In genomic region chr3:45567730-45568172, GRCh38 we compare ENCODE assay signal across 1 cellular context.
TF ChIP-seq lines count a peak whose summit lies in the region.

No MANE protein-coding gene starts in this region.

TF ChIP-seq in GM12878, 131 proteins besides CTCF, POLR2A, EP300 and RAD21 (continued from another document and continues in another):
- TF ChIP-seq ZNF687 (IDR thresholded peaks at IDR 0.05) (peak; percentile 77), ATF7 (IDR thresholded peaks at IDR 0.05; ENCODE audit: low read depth) (peak; percentile 79), KLF5 (IDR thresholded peaks at IDR 0.05; ENCODE audit: partially characterized antibody) (no peak), BHLHE40 (IDR thresholded peaks at IDR 0.05; ENCODE audit: borderline replicate concordance in 1 of 2, low read depth in 2 of 2, low read length in 1 of 2) (peak in 1 of 2 experiments; percentile 58; a peak in 2 of 4 replicates), JUNB (IDR thresholded peaks at IDR 0.05) (peak; percentile 44; the same call in 1 of the 2 replicates), MXI1 (IDR thresholded peaks at IDR 0.05; ENCODE audit: low read depth, low read length) (no peak), EED (IDR thresholded peaks at IDR 0.05; ENCODE audit: low read depth) (peak; percentile 95), MEF2B (IDR thresholded peaks at IDR 0.05; ENCODE audit: partially characterized antibody, poor library complexity, severe bottlenecking) (peak; percentile 73), DPF2 (IDR thresholded peaks at IDR 0.05) (peak; percentile 18; the same call in 1 of the 2 replicates), PAX8 (IDR thresholded peaks at IDR 0.05) (no peak), IRF4 (IDR thresholded peaks at IDR 0.05; ENCODE audit: low read depth, low read length) (peak; percentile 28; the same call in 1 of the 2 replicates), EGR1 (IDR thresholded peaks at IDR 0.05; ENCODE audit: borderline replicate concordance in 1 of 2, low read depth in 2 of 2, low read length in 2 of 2) (peak in 1 of 2 experiments; percentile 64; a peak in 1 of 3 replicates), GATAD2B (conservative IDR thresholded peaks at IDR 0.05; ENCODE audit: low read depth) (peak; percentile 65; the same call in 1 of the 2 replicates), CBX5 (IDR thresholded peaks at IDR 0.05; ENCODE audit: low read depth) (0 out of 2 replicates have a peak, but pooled peaks have one; percentile 30), TCF12 (IDR thresholded peaks at IDR 0.05; ENCODE audit: low read depth, low read length) (peak; percentile 76), ETV6 (conservative IDR thresholded peaks at IDR 0.05 in 1 of 2, IDR thresholded peaks at IDR 0.05 in 1 of 2; ENCODE audit: borderline replicate concordance in 1 of 2, low read depth in 1 of 2) (peak in 1 of 2 experiments; percentile 55; a peak in 1 of 4 replicates), CREB1 (IDR thresholded peaks at IDR 0.05; ENCODE audit: low read depth) (peak; percentile 73; the same call in 1 of the 2 replicates), MTA3 (IDR thresholded peaks at IDR 0.05; ENCODE audit: borderline replicate concordance, low read length) (0 out of 2 replicates have a peak, but pooled peaks have one; percentile 42), GABPA (IDR thresholded peaks at IDR 0.05; ENCODE audit: low read depth) (0 out of 2 replicates have a peak, but pooled peaks have one; percentile 46), BRCA1 (IDR thresholded peaks at IDR 0.05; ENCODE audit: low read depth, low read length) (no peak), SP1 (IDR thresholded peaks at IDR 0.05; ENCODE audit: low read depth, low read length) (no peak), BCL11A (IDR thresholded peaks at IDR 0.05; ENCODE audit: low read depth, low read length) (peak; percentile 63), NR2C1 (IDR thresholded peaks at IDR 0.05) (0 out of 2 replicates have a peak, but pooled peaks have one; percentile 7), TCF3 (IDR thresholded peaks at IDR 0.05; ENCODE audit: borderline replicate concordance, insufficient read depth, low read depth, low read length) (no peak; the same call in 1 of the 2 replicates), ZNF622 (IDR thresholded peaks at IDR 0.05) (no peak), KDM1A (IDR thresholded peaks at IDR 0.05; ENCODE audit: borderline replicate concordance) (no peak), IKZF2 (IDR thresholded peaks at IDR 0.05) (peak; percentile 95 to 96), YY1 (IDR thresholded peaks at IDR 0.05; ENCODE audit: low read depth, low read length) (peak; percentile 71; the same call in 1 of the 2 replicates), CBX3 (IDR thresholded peaks at IDR 0.05; ENCODE audit: borderline replicate concordance, low read depth) (no peak), SUZ12 (IDR thresholded peaks at IDR 0.05; ENCODE audit: unreplicated experiment) (no peak), MLLT1 (IDR thresholded peaks at IDR 0.05) (peak; percentile 52; the same call in 1 of the 2 replicates), PAX5 (IDR thresholded peaks at IDR 0.05; ENCODE audit: borderline replicate concordance, low read depth, low read length) (peak; percentile 70; the same call in 1 of the 2 replicates), CBFB (IDR thresholded peaks at IDR 0.05; ENCODE audit: low read depth) (0 out of 2 replicates have a peak, but pooled peaks have one; percentile 24), NBN (IDR thresholded peaks at IDR 0.05) (peak; percentile 65; the same call in 1 of the 2 replicates), NFIC (IDR thresholded peaks at IDR 0.05; ENCODE audit: low read depth, low read length) (peak; percentile 72; the same call in 1 of the 2 replicates), MTA2 (IDR thresholded peaks at IDR 0.05; ENCODE audit: low read depth) (peak; percentile 71; the same call in 1 of the 2 replicates), RUNX3 (IDR thresholded peaks at IDR 0.05; ENCODE audit: low read length) (peak; percentile 73), HDAC2 (IDR thresholded peaks at IDR 0.05) (no peak), SKIL (IDR thresholded peaks at IDR 0.05; ENCODE audit: low read depth, poor library complexity, severe bottlenecking) (peak; percentile 58), POLR2AphosphoS5 (IDR thresholded peaks at IDR 0.05; ENCODE audit: low read length) (0 out of 2 replicates have a peak, but pooled peaks have one; percentile 53)
- TF ChIP-seq, protein P1, sequence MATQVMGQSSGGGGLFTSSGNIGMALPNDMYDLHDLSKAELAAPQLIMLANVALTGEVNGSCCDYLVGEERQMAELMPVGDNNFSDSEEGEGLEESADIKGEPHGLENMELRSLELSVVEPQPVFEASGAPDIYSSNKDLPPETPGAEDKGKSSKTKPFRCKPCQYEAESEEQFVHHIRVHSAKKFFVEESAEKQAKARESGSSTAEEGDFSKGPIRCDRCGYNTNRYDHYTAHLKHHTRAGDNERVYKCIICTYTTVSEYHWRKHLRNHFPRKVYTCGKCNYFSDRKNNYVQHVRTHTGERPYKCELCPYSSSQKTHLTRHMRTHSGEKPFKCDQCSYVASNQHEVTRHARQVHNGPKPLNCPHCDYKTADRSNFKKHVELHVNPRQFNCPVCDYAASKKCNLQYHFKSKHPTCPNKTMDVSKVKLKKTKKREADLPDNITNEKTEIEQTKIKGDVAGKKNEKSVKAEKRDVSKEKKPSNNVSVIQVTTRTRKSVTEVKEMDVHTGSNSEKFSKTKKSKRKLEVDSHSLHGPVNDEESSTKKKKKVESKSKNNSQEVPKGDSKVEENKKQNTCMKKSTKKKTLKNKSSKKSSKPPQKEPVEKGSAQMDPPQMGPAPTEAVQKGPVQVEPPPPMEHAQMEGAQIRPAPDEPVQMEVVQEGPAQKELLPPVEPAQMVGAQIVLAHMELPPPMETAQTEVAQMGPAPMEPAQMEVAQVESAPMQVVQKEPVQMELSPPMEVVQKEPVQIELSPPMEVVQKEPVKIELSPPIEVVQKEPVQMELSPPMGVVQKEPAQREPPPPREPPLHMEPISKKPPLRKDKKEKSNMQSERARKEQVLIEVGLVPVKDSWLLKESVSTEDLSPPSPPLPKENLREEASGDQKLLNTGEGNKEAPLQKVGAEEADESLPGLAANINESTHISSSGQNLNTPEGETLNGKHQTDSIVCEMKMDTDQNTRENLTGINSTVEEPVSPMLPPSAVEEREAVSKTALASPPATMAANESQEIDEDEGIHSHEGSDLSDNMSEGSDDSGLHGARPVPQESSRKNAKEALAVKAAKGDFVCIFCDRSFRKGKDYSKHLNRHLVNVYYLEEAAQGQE (IDR thresholded peaks at IDR 0.05; ENCODE audit: low read depth, low read length): no peak
- TF ChIP-seq, protein P2, sequence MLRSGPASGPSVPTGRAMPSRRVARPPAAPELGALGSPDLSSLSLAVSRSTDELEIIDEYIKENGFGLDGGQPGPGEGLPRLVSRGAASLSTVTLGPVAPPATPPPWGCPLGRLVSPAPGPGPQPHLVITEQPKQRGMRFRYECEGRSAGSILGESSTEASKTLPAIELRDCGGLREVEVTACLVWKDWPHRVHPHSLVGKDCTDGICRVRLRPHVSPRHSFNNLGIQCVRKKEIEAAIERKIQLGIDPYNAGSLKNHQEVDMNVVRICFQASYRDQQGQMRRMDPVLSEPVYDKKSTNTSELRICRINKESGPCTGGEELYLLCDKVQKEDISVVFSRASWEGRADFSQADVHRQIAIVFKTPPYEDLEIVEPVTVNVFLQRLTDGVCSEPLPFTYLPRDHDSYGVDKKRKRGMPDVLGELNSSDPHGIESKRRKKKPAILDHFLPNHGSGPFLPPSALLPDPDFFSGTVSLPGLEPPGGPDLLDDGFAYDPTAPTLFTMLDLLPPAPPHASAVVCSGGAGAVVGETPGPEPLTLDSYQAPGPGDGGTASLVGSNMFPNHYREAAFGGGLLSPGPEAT (IDR thresholded peaks at IDR 0.05; ENCODE audit: low read depth): peak; percentile 84
- TF ChIP-seq, protein P3, sequence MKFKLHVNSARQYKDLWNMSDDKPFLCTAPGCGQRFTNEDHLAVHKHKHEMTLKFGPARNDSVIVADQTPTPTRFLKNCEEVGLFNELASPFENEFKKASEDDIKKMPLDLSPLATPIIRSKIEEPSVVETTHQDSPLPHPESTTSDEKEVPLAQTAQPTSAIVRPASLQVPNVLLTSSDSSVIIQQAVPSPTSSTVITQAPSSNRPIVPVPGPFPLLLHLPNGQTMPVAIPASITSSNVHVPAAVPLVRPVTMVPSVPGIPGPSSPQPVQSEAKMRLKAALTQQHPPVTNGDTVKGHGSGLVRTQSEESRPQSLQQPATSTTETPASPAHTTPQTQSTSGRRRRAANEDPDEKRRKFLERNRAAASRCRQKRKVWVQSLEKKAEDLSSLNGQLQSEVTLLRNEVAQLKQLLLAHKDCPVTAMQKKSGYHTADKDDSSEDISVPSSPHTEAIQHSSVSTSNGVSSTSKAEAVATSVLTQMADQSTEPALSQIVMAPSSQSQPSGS (IDR thresholded peaks at IDR 0.05; ENCODE audit: low read length): peak; percentile 67; the same call in 1 of the 2 replicates
- TF ChIP-seq, protein P4, sequence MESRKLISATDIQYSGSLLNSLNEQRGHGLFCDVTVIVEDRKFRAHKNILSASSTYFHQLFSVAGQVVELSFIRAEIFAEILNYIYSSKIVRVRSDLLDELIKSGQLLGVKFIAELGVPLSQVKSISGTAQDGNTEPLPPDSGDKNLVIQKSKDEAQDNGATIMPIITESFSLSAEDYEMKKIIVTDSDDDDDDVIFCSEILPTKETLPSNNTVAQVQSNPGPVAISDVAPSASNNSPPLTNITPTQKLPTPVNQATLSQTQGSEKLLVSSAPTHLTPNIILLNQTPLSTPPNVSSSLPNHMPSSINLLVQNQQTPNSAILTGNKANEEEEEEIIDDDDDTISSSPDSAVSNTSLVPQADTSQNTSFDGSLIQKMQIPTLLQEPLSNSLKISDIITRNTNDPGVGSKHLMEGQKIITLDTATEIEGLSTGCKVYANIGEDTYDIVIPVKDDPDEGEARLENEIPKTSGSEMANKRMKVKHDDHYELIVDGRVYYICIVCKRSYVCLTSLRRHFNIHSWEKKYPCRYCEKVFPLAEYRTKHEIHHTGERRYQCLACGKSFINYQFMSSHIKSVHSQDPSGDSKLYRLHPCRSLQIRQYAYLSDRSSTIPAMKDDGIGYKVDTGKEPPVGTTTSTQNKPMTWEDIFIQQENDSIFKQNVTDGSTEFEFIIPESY (IDR thresholded peaks at IDR 0.05): no peak
- TF ChIP-seq, protein P5, sequence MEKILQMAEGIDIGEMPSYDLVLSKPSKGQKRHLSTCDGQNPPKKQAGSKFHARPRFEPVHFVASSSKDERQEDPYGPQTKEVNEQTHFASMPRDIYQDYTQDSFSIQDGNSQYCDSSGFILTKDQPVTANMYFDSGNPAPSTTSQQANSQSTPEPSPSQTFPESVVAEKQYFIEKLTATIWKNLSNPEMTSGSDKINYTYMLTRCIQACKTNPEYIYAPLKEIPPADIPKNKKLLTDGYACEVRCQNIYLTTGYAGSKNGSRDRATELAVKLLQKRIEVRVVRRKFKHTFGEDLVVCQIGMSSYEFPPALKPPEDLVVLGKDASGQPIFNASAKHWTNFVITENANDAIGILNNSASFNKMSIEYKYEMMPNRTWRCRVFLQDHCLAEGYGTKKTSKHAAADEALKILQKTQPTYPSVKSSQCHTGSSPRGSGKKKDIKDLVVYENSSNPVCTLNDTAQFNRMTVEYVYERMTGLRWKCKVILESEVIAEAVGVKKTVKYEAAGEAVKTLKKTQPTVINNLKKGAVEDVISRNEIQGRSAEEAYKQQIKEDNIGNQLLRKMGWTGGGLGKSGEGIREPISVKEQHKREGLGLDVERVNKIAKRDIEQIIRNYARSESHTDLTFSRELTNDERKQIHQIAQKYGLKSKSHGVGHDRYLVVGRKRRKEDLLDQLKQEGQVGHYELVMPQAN (conservative IDR thresholded peaks at IDR 0.05): no peak; the same call in 1 of the 2 replicates
